8 cellular contexts compared by ENCODE assay signal in the genomic region with DNA sequence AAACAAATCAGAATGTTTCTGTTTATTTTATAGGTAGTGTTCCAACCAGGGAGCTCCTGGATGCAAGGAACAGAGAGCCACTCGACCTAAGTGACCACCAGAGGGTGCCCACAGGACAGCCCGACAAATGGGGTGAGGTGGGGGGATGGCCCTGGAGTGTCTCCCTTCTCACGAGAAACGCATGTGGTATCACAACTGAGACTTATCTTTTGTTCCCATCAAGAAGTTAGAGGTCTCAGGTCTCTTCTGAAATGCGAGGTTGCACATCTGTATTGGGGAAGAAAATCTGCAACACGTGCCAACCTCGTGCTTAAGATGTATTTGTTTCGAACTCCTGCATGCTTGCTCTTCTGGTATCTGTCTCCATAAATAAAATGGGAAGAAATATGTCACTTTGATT.
DNase-seq lines count a peak whose midpoint lies in the region; ATAC-seq, FAIRE-seq and TF ChIP-seq lines count a peak whose summit lies in the region.

No MANE protein-coding gene starts in this region.

- CTCF ChIA-PET in CD8-positive, alpha-beta T cell (lab: Charles Lee): interaction anchor here (1.2 kb wide), 1 partner anchor 22 kb away, joined by 3 read pairs; no protein-coding TSS in a partner anchor

- peak; percentile 38 for DNase-seq in AG10803 (ENCODE audit: low read depth)
- peak; percentile 80 for DNase-seq in GM23338 (ENCODE audit: low spot score)
- DNase-seq in SW480 (ENCODE audit: low spot score): peak; percentile 50
- no peak for DNase-seq in kidney
- DNase-seq in cerebellum (ENCODE audit: low spot score): no peak
- DNase-seq in NCI-H2107 treated with DMSO at 0.1 percent for 48 hours (lab: John Stamatoyannopoulos, UW; ENCODE audit: unreplicated experiment): no peak
- DNase-seq in CD8-positive, alpha-beta T cell: no peak

- H3F3A ChIP-seq in GM23338 (replicated peaks; ENCODE audit: low read depth): no peaks in the 10 kb centered on the region

- H3K4me3 ChIP-seq in AG10803 (ENCODE audit: low read length) (no peak overlapping the region), GM23338 (no peak overlapping the region), kidney (ENCODE audit: low read length in 2 of 2) (no peak overlapping the region)
- H3K4me3 ChIP-seq in CD8-positive, alpha-beta T cell (ENCODE audit: low read depth, low read length): no peak overlapping the region

- H3K4me1 Mint-ChIP-seq in GM23338: peaks cover 14% of the 10 kb centered on the region
- H3K4me1 Mint-ChIP-seq in CD8-positive, alpha-beta T cell (ENCODE audit: low read depth): peaks cover 3% of the 10 kb centered on the region

- no peak overlapping the region for H3K27ac ChIP-seq in GM23338 (ENCODE audit: low read depth)
- H3K27ac ChIP-seq in kidney (ENCODE audit: low read depth in 2 of 2, low read length in 2 of 2): no peak overlapping the region
- H3K27ac ChIP-seq in CD8-positive, alpha-beta T cell (ENCODE audit: low read depth, low read length): no peak overlapping the region

- H3K36me3 Mint-ChIP-seq in GM23338 (ENCODE audit: low read depth): peaks cover 6% of the 10 kb centered on the region; the same call in 2 of the 3 replicates
- H3K36me3 Mint-ChIP-seq in CD8-positive, alpha-beta T cell: no peaks in the 10 kb centered on the region

- no peak for FAIRE-seq in kidney (lab: Jason Lieb, UNC)

- ATAC-seq in GM23338 (peak; percentile 100), HG03457 (IDR thresholded peaks at IDR 0.05; ENCODE audit: unreplicated experiment) (no peak)
- ATAC-seq in CD8-positive, alpha-beta T cell: no peak

- intact Hi-C loops in kidney (cut with DNase I): no loop called here
- intact Hi-C loops in CD8-positive, alpha-beta T cell (cut with DNase I, micrococcal nuclease): no loop called here

- H3K27me3 ChIP-seq in GM23338 (ENCODE audit: insufficient read depth): no peaks in the 10 kb centered on the region
- H3K27me3 ChIP-seq in CD8-positive, alpha-beta T cell (ENCODE audit: insufficient read depth, low read length): no peaks in the 10 kb centered on the region

- POLR2A ChIA-PET in CD8-positive, alpha-beta T cell (lab: Charles Lee): no interaction called here

- no peak overlapping the region for H3K4me2 ChIP-seq in GM23338

- H3K36me3 ChIP-seq in GM23338 (ENCODE audit: insufficient read depth) (no peaks in the 10 kb centered on the region), kidney (ENCODE audit: control insufficient read depth in 1 of 2, insufficient read depth in 2 of 2, low read length in 2 of 2) (no peaks in the 10 kb centered on the region)
- no peaks in the 10 kb centered on the region for H3K36me3 ChIP-seq in CD8-positive, alpha-beta T cell (ENCODE audit: insufficient read depth, low read length)

- H3K4me1 ChIP-seq in GM23338 (ENCODE audit: insufficient read depth) (no peaks in the 10 kb centered on the region; the same call in none of the 2 replicates), kidney (ENCODE audit: control insufficient read depth in 1 of 2, insufficient read depth in 1 of 2, low read depth in 1 of 2, low read length in 2 of 2) (no peaks in the 10 kb centered on the region)
- H3K4me1 ChIP-seq in CD8-positive, alpha-beta T cell (ENCODE audit: insufficient read depth, low read length): no peaks in the 10 kb centered on the region

- no peaks in the 10 kb centered on the region for H3K9me2 ChIP-seq in GM23338 (ENCODE audit: insufficient read depth)

- H3K4me3 Mint-ChIP-seq in GM23338: no peak overlapping the region
- no peak overlapping the region for H3K4me3 Mint-ChIP-seq in CD8-positive, alpha-beta T cell

- peak; percentile 66 for TF ChIP-seq CTCF in AG10803 (conservative IDR thresholded peaks at IDR 0.05; ENCODE audit: low read length)
- TF ChIP-seq CTCF in GM23338 (conservative IDR thresholded peaks at IDR 0.05; ENCODE audit: low read depth in 2 of 2): peak; percentile 90 to 96
- peak; percentile 47 for TF ChIP-seq CTCF in kidney (IDR thresholded peaks at IDR 0.05; ENCODE audit: borderline replicate concordance, extremely low read depth, insufficient read depth)
- no peak for TF ChIP-seq CTCF in CD8-positive, alpha-beta T cell (IDR thresholded peaks at IDR 0.05)

- no peaks in the 10 kb centered on the region for H3K9me3 ChIP-seq in kidney (ENCODE audit: control insufficient read depth in 1 of 2, low read length in 2 of 2)
- H3K9me3 ChIP-seq in CD8-positive, alpha-beta T cell (ENCODE audit: low read length): no peaks in the 10 kb centered on the region

- no peaks in the 10 kb centered on the region for H3K79me2 ChIP-seq in GM23338 (replicated peaks; ENCODE audit: insufficient read depth)

- H3K27ac Mint-ChIP-seq in GM23338: no peak overlapping the region
- H3K27ac Mint-ChIP-seq in CD8-positive, alpha-beta T cell: no peak overlapping the region

- no peak overlapping the region for H3K9ac ChIP-seq in kidney (ENCODE audit: low read length in 2 of 2)

- H4K20me1 ChIP-seq in GM23338 (replicated peaks; ENCODE audit: insufficient read depth): no peaks in the 10 kb centered on the region

- peak overlapping the region; percentile 75 for H2AFZ ChIP-seq in GM23338

- H3K9me3 Mint-ChIP-seq in GM23338: peaks cover 9% of the 10 kb centered on the region; the same call in 2 of the 3 replicates
- peaks cover 2% of the 10 kb centered on the region for H3K9me3 Mint-ChIP-seq in CD8-positive, alpha-beta T cell

- H3K27me3 Mint-ChIP-seq in GM23338 (ENCODE audit: insufficient read depth, low read depth, poor library complexity): no peaks in the 10 kb centered on the region
- H3K27me3 Mint-ChIP-seq in CD8-positive, alpha-beta T cell (ENCODE audit: low read depth): peaks cover 8% of the 10 kb centered on the region

TF ChIP-seq in GM23338, 12 proteins besides CTCF, POLR2A, EP300 and RAD21:
- TF ChIP-seq STAT1 (IDR thresholded peaks at IDR 0.05; ENCODE audit: unreplicated experiment) (no peak), CREB1 (CRISPR knock-in tag; IDR thresholded peaks at IDR 0.05; ENCODE audit: low read depth) (no peak), ZNF331 (CRISPR knock-in tag; IDR thresholded peaks at IDR 0.05; ENCODE audit: low read depth) (no peak), JUNB (IDR thresholded peaks at IDR 0.05; ENCODE audit: unreplicated experiment) (no peak)
- TF ChIP-seq, protein P1, sequence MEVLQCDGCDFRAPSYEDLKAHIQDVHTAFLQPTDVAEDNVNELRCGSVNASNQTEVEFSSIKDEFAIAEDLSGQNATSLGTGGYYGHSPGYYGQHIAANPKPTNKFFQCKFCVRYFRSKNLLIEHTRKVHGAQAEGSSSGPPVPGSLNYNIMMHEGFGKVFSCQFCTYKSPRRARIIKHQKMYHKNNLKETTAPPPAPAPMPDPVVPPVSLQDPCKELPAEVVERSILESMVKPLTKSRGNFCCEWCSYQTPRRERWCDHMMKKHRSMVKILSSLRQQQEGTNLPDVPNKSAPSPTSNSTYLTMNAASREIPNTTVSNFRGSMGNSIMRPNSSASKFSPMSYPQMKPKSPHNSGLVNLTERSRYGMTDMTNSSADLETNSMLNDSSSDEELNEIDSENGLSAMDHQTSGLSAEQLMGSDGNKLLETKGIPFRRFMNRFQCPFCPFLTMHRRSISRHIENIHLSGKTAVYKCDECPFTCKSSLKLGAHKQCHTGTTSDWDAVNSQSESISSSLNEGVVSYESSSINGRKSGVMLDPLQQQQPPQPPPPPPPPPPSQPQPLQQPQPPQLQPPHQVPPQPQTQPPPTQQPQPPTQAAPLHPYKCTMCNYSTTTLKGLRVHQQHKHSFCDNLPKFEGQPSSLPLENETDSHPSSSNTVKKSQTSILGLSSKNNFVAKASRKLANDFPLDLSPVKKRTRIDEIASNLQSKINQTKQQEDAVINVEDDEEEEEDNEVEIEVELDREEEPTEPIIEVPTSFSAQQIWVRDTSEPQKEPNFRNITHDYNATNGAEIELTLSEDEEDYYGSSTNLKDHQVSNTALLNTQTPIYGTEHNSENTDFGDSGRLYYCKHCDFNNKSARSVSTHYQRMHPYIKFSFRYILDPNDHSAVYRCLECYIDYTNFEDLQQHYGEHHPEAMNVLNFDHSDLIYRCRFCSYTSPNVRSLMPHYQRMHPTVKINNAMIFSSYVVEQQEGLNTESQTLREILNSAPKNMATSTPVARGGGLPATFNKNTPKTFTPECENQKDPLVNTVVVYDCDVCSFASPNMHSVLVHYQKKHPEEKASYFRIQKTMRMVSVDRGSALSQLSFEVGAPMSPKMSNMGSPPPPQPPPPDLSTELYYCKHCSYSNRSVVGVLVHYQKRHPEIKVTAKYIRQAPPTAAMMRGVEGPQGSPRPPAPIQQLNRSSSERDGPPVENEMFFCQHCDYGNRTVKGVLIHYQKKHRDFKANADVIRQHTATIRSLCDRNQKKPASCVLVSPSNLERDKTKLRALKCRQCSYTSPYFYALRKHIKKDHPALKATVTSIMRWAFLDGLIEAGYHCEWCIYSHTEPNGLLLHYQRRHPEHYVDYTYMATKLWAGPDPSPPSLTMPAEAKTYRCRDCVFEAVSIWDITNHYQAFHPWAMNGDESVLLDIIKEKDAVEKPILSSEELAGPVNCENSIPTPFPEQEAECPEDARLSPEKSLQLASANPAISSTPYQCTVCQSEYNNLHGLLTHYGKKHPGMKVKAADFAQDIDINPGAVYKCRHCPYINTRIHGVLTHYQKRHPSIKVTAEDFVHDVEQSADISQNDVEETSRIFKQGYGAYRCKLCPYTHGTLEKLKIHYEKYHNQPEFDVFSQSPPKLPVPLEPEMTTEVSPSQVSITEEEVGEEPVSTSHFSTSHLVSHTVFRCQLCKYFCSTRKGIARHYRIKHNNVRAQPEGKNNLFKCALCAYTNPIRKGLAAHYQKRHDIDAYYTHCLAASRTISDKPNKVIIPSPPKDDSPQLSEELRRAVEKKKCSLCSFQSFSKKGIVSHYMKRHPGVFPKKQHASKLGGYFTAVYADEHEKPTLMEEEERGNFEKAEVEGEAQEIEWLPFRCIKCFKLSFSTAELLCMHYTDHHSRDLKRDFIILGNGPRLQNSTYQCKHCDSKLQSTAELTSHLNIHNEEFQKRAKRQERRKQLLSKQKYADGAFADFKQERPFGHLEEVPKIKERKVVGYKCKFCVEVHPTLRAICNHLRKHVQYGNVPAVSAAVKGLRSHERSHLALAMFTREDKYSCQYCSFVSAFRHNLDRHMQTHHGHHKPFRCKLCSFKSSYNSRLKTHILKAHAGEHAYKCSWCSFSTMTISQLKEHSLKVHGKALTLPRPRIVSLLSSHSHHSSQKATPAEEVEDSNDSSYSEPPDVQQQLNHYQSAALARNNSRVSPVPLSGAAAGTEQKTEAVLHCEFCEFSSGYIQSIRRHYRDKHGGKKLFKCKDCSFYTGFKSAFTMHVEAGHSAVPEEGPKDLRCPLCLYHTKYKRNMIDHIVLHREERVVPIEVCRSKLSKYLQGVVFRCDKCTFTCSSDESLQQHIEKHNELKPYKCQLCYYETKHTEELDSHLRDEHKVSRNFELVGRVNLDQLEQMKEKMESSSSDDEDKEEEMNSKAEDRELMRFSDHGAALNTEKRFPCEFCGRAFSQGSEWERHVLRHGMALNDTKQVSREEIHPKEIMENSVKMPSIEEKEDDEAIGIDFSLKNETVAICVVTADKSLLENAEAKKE (CRISPR knock-in tag; IDR thresholded peaks at IDR 0.05): 0 out of 2 replicates have a peak, but pooled peaks have one; percentile 33

Comparison
In these comparisons a context has a peak if more than half of its experiments do, and no peak if none do; other contexts are left out.
1. DNase-seq: peak in AG10803 (single experiment), GM23338 (single experiment) and SW480 (single experiment); none in kidney (single experiment), cerebellum (single experiment), NCI-H2107 treated with DMSO at 0.1 percent for 48 hours (single experiment) and CD8-positive, alpha-beta T cell (0 of 7).